ENCODE assay signal across 15 cellular contexts in genomic region chr20:16368645-16369292, GRCh38.
DNase-seq lines count a peak whose midpoint lies in the region; ATAC-seq lines count a peak whose summit lies in the region.
"Had no signal": no experiment of that assay in that cellular context is flagged by ENCODE, and none has a peak within 500 bp of the region (broad histone marks: within the 10 kb centered on the region; RNA-seq: fewer than 3 reads in every experiment).

No MANE protein-coding gene starts in this region.

- DNase-seq in HS-27A (ENCODE audit: low read depth) (peak; percentile 1), brain pericyte (ENCODE audit: low read depth, low spot score) (peak; percentile 12), iPS-NIHi11 (ENCODE audit: low spot score) (peak; percentile 35), stromal cell of bone marrow (ENCODE audit: low read depth) (peak; percentile 14), NCI-H2171 treated with DMSO at 0.1 percent for 48 hours (lab: John Stamatoyannopoulos, UW) (no peak)
- DNase-seq: activated naive CD4-positive, alpha-beta T cell; CD8-positive, alpha-beta T cell; Karpas-422; NCI-H2029; NCI-H82; nephron progenitor cell; SHP77 treated with DMSO at 0.1 percent for 48 hours had no signal

- ATAC-seq in GM19324 (IDR thresholded peaks at IDR 0.05; ENCODE audit: low FRiP score, unreplicated experiment), result no peak
- no peak for ATAC-seq in GM21515 (IDR thresholded peaks at IDR 0.05; ENCODE audit: unreplicated experiment)
- ATAC-seq: CD8-positive, alpha-beta T cell; left lobe of liver had no signal
